ENCODE assay signal across 23 cellular contexts in genomic region chr1:156717411-156717810, GRCh38. TPM values are rescaled to one million over a fixed set of nuclear protein-coding genes. Genes with fewer than 3 reads are reported as not detected.
"Had no signal": no experiment of that assay in that cellular context is flagged by ENCODE, and none has a peak within 500 bp of the region (broad histone marks: within the 10 kb centered on the region; RNA-seq: fewer than 3 reads in every experiment).

No MANE protein-coding gene starts in this region.

- H3K27ac Mint-ChIP-seq: activated CD8-positive, alpha-beta T cell treated with anti-CD3 and anti-CD28 coated beads for 36 hours; activated naive CD8-positive, alpha-beta T cell treated with anti-CD3 and anti-CD28 coated beads for 36 hours; activated T-cell treated with anti-CD3 and anti-CD28 coated beads, Interleukin-2, amount 50 U/mL, for 72 hours; stimulated activated effector memory CD8-positive, alpha-beta T cell treated with anti-CD3 and anti-CD28 coated beads, Interleukin-12 subunit alpha, Interleukin-12 subunit beta, amount 100 ng/mL, for 72 hours had no signal

- H3K27ac ChIP-seq: brain microvascular endothelial cell, coronary artery, left lung, neutrophil, parathyroid adenoma, sigmoid colon, tibial nerve had no signal

- H3K9me3 ChIP-seq: left lung, mucosa of descending colon, neutrophil, sigmoid colon, tibial nerve had no signal

- H3K4me3 Mint-ChIP-seq: activated CD8-positive, alpha-beta T cell treated with anti-CD3 and anti-CD28 coated beads for 36 hours; activated naive CD8-positive, alpha-beta T cell treated with anti-CD3 and anti-CD28 coated beads for 36 hours; activated T-cell treated with anti-CD3 and anti-CD28 coated beads, Interleukin-2, amount 50 U/mL, for 72 hours; central memory CD8-positive, alpha-beta T cell; naive thymus-derived CD8-positive, alpha-beta T cell; stimulated activated effector memory CD8-positive, alpha-beta T cell treated with anti-CD3 and anti-CD28 coated beads, Interleukin-12 subunit alpha, Interleukin-12 subunit beta, amount 100 ng/mL, for 72 hours had no signal

- H3K27me3 ChIP-seq: brain microvascular endothelial cell, left lung, neutrophil, sigmoid colon, tibial nerve had no signal

- H3K9me3 Mint-ChIP-seq: activated CD8-positive, alpha-beta T cell treated with anti-CD3 and anti-CD28 coated beads for 36 hours; activated naive CD8-positive, alpha-beta T cell treated with anti-CD3 and anti-CD28 coated beads for 36 hours; activated T-cell treated with anti-CD3 and anti-CD28 coated beads, Interleukin-2, amount 50 U/mL, for 72 hours; central memory CD8-positive, alpha-beta T cell; naive thymus-derived CD8-positive, alpha-beta T cell; stimulated activated effector memory CD8-positive, alpha-beta T cell treated with anti-CD3 and anti-CD28 coated beads, Interleukin-12 subunit alpha, Interleukin-12 subunit beta, amount 100 ng/mL, for 72 hours had no signal

- H3K4me3 ChIP-seq: coronary artery, left lung, mucosa of descending colon, sigmoid colon, tibial nerve had no signal

- H3K27me3 Mint-ChIP-seq: activated CD8-positive, alpha-beta T cell treated with anti-CD3 and anti-CD28 coated beads for 36 hours; activated naive CD8-positive, alpha-beta T cell treated with anti-CD3 and anti-CD28 coated beads for 36 hours; central memory CD8-positive, alpha-beta T cell; naive thymus-derived CD8-positive, alpha-beta T cell had no signal

- DNase-seq: activated CD4-positive, alpha-beta T cell treated with anti-CD3 and anti-CD28 coated beads for 48 hours; activated CD8-positive, alpha-beta T cell treated with anti-CD3 and anti-CD28 coated beads for 36 hours; activated gamma-delta T cell treated with Interleukin-2 at 50 U/mL for 16 hours; activated naive CD8-positive, alpha-beta T cell treated with anti-CD3 and anti-CD28 coated beads for 36 hours; activated T-cell treated with anti-CD3 and anti-CD28 coated beads, Interleukin-2, amount 50 U/mL, for 72 hours; brain microvascular endothelial cell; effector CD8-positive, alpha-beta T cell; foreskin fibroblast; glutamatergic neuron; hypothalamus; kidney; left lung; mucosa of descending colon; naive thymus-derived CD8-positive, alpha-beta T cell; sigmoid colon; stimulated activated CD4-positive, alpha-beta T cell treated with anti-CD3 and anti-CD28 coated beads, Interleukin-1b, Interleukin-23, amount 100 ng/mL, for 48 hours; T-helper 2 cell had no signal

- H3K4me1 ChIP-seq: left lung, parathyroid adenoma had no signal

RNA-seq across cellular contexts. Expression of gene CRABP2, which starts 12.0 kb away (rescaled TPM):
- polyA plus RNA-seq: naive thymus-derived CD8-positive, alpha-beta T cell had no signal
